Comparison of ENCODE assay signal across 1 cellular context in genomic region chr6:157769776-157770430, GRCh38.
TF ChIP-seq lines count a peak whose summit lies in the region.

No MANE protein-coding gene starts in this region.

TF ChIP-seq in H1, 55 proteins besides CTCF, POLR2A, EP300 and RAD21 (continued from another document):
- TF ChIP-seq CHD7 (IDR thresholded peaks at IDR 0.05; ENCODE audit: insufficient replicate concordance, low read length) = no peak
- no peak for TF ChIP-seq ATF3 (IDR thresholded peaks at IDR 0.05; ENCODE audit: insufficient read depth, low read depth, low read length)
- TF ChIP-seq POU5F1 (IDR thresholded peaks at IDR 0.05; ENCODE audit: low read depth, low read length) = no peak
- no peak for TF ChIP-seq NANOG (IDR thresholded peaks at IDR 0.05; ENCODE audit: insufficient read depth, low read depth, low read length, poor library complexity, severe bottlenecking)
- TF ChIP-seq KDM4A (IDR thresholded peaks at IDR 0.05; ENCODE audit: low read depth, low read length, severe bottlenecking) = no peak
- TF ChIP-seq RNF2 (IDR thresholded peaks at IDR 0.05; ENCODE audit: borderline replicate concordance, low read depth, low read length, missing control alignments, poor library complexity, severe bottlenecking) = no peak
- no peak for TF ChIP-seq SUZ12 (IDR thresholded peaks at IDR 0.05; ENCODE audit: low read length)
- TF ChIP-seq KDM5A (IDR thresholded peaks at IDR 0.05; ENCODE audit: low read length) = no peak
- TF ChIP-seq PHF8 (conservative IDR thresholded peaks at IDR 0.05; ENCODE audit: low read depth, low read length) = no peak
- no peak for TF ChIP-seq BCL11A (IDR thresholded peaks at IDR 0.05; ENCODE audit: low read depth in 2 of 2, low read length in 2 of 2)
- TF ChIP-seq SP4 (IDR thresholded peaks at IDR 0.05; ENCODE audit: low read length) = no peak
